20 cellular contexts compared by ENCODE assay signal in the genomic region with DNA sequence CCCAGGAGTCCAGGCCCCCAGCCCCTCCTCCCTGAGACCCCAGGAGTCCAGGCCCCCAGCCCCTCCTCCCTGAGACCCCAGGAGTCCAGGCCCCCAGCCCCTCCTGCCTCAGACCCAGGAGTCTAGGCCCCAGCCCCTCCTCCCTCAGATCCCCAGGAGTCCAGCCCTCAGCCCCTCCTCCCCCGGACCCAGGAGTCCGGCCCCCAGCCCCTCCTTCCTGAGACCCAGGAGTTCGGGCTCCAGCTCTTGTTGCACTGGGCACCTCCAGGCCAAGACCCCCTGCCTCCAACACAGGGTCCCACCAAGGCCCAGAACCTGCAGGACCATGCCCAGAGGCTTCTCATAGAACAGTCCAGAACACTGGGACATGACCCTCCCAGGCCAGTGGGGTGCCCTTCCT. TPM values are rescaled to one million over a fixed set of nuclear protein-coding genes. Genes with fewer than 3 reads are reported as not detected.
DNase-seq lines count a peak whose midpoint lies in the region; ATAC-seq and TF ChIP-seq lines count a peak whose summit lies in the region.
"Had no signal": no experiment of that assay in that cellular context is flagged by ENCODE, and none has a peak within 500 bp of the region (broad histone marks: within the 10 kb centered on the region; RNA-seq: fewer than 3 reads in every experiment).

No MANE protein-coding gene starts in this region.

- no peak for ATAC-seq in activated T-cell treated with anti-CD3 and anti-CD28 coated beads, Interleukin-2, amount 50 U/mL, for 72 hours (replicated peaks in 1 of 2)
- ATAC-seq in stimulated activated memory B cell treated with anti-CD40 and anti-IgM and Interleukin-4, amounts not matched to agents 10 μg/mL and 1 μg/mL and 100 μg/mL, for 72 hours: no peak
- ATAC-seq: A549; natural killer cell treated with Interleukin-12 subunit alpha and Interleukin-12 subunit beta and Interleukin-15 and Interleukin-18, amount 100 ng/mL, for 72 hours had no signal

- no peak overlapping the region for H2AFZ ChIP-seq in OCI-LY1 (ENCODE audit: low read length)
- H2AFZ ChIP-seq: GM23248 had no signal

- peak overlapping the region; percentile 42 for H3K27ac Mint-ChIP-seq in activated T-cell treated with anti-CD3 and anti-CD28 coated beads, Interleukin-2, amount 50 U/mL, for 72 hours
- H3K27ac Mint-ChIP-seq in stimulated activated memory B cell treated with anti-CD40 and anti-IgM and Interleukin-4, amounts not matched to agents 10 μg/mL and 1 μg/mL and 100 μg/mL, for 72 hours: peak overlapping the region; percentile 88
- H3K27ac Mint-ChIP-seq: HFFc6 had no signal

- H3K27me3 Mint-ChIP-seq in activated T-cell treated with anti-CD3 and anti-CD28 coated beads, Interleukin-2, amount 50 U/mL, for 72 hours (ENCODE audit: low read depth): no peaks in the 10 kb centered on the region
- no peaks in the 10 kb centered on the region for H3K27me3 Mint-ChIP-seq in stimulated activated memory B cell treated with anti-CD40 and anti-IgM and Interleukin-4, amounts not matched to agents 10 μg/mL and 1 μg/mL and 100 μg/mL, for 72 hours
- H3K27me3 Mint-ChIP-seq: natural killer cell treated with Interleukin-12 subunit alpha and Interleukin-12 subunit beta and Interleukin-15 and Interleukin-18, amount 100 ng/mL, for 72 hours had no signal

- no peaks in the 10 kb centered on the region for H3K9me3 Mint-ChIP-seq in activated T-cell treated with anti-CD3 and anti-CD28 coated beads, Interleukin-2, amount 50 U/mL, for 72 hours
- H3K9me3 Mint-ChIP-seq in stimulated activated memory B cell treated with anti-CD40 and anti-IgM and Interleukin-4, amounts not matched to agents 10 μg/mL and 1 μg/mL and 100 μg/mL, for 72 hours: no peaks in the 10 kb centered on the region
- H3K9me3 Mint-ChIP-seq: HFFc6; natural killer cell treated with Interleukin-12 subunit alpha and Interleukin-12 subunit beta and Interleukin-15 and Interleukin-18, amount 100 ng/mL, for 72 hours had no signal

- no peaks in the 10 kb centered on the region for H3K9me2 ChIP-seq in OCI-LY1 (ENCODE audit: low read depth, low read length)

- no peak overlapping the region; the same call in 1 of the 2 replicates for H3K9ac ChIP-seq in OCI-LY1 (ENCODE audit: low read length)
- H3K9ac ChIP-seq: GM23248 had no signal

- TF ChIP-seq CTCF in OCI-LY1 (IDR thresholded peaks at IDR 0.05; ENCODE audit: low read length): no peak

- DNase-seq in activated T-cell treated with anti-CD3 and anti-CD28 coated beads, Interleukin-2, amount 50 U/mL, for 72 hours: no peak
- DNase-seq in activated T-cell treated with anti-CD3 and anti-CD28 coated beads, Interleukin-2, amount 50 U/mL, for 1 hour: no peak
- DNase-seq in caudate nucleus (lab: John Stamatoyannopoulos, UW): no peak
- DNase-seq in amniotic stem cell (lab: John Stamatoyannopoulos, UW): no peak
- no peak for DNase-seq in SW480 (ENCODE audit: low spot score)
- no peak for DNase-seq in NCI-H82 treated with DMSO at 0.1 percent for 48 hours (lab: John Stamatoyannopoulos, UW; ENCODE audit: unreplicated experiment)
- DNase-seq: activated gamma-delta T cell treated with Interleukin-2 at 50 U/mL for 16 hours, BE2C, GM23248, HFFc6, mesendoderm, NCI-H1105 treated with DMSO at 0.1 percent for 48 hours, NCI-H2081 treated with DMSO at 0.1 percent for 48 hours, OCI-M1, ovary, SHP77 had no signal

- H3K27ac ChIP-seq in OCI-LY1 (ENCODE audit: low read depth, low read length, poor library complexity, severe bottlenecking) (peak overlapping the region; percentile 75), caudate nucleus (ENCODE audit: low read depth, low read length) (peak overlapping the region; percentile 71)
- H3K27ac ChIP-seq: A549, GM23248, ovary had no signal

- peak overlapping the region; percentile 48 for H3K4me2 ChIP-seq in OCI-LY1 (ENCODE audit: low read length)
- H3K4me2 ChIP-seq: A549 had no signal

- no peaks in the 10 kb centered on the region for H4K20me1 ChIP-seq in OCI-LY1 (ENCODE audit: insufficient read depth, low read length)

- H3F3A ChIP-seq in OCI-LY1 (ENCODE audit: insufficient read depth, low read length): no peaks in the 10 kb centered on the region

- no peak overlapping the region for H3K4me3 ChIP-seq in OCI-LY1 (ENCODE audit: low read depth, low read length, poor library complexity, severe bottlenecking)
- H3K4me3 ChIP-seq: A549, GM23248, ovary had no signal

- no peaks in the 10 kb centered on the region for H3K27me3 ChIP-seq in OCI-LY1 (ENCODE audit: insufficient read depth, low read length)
- H3K27me3 ChIP-seq: BE2C, ovary had no signal

- no peaks in the 10 kb centered on the region for H3K79me2 ChIP-seq in OCI-LY1 (ENCODE audit: insufficient read depth, low read length)

- no peak overlapping the region for H3K4me3 Mint-ChIP-seq in activated T-cell treated with anti-CD3 and anti-CD28 coated beads, Interleukin-2, amount 50 U/mL, for 72 hours
- H3K4me3 Mint-ChIP-seq in stimulated activated memory B cell treated with anti-CD40 and anti-IgM and Interleukin-4, amounts not matched to agents 10 μg/mL and 1 μg/mL and 100 μg/mL, for 72 hours: peak overlapping the region; percentile 48
- H3K4me3 Mint-ChIP-seq: HFFc6 had no signal

- peaks cover 14% of the 10 kb centered on the region; the same call in 1 of the 2 replicates for H3K36me3 ChIP-seq in OCI-LY1 (ENCODE audit: insufficient read depth, low read length)
- H3K36me3 ChIP-seq: ovary had no signal

- no peaks in the 10 kb centered on the region for H3K9me3 ChIP-seq in OCI-LY1 (ENCODE audit: low read length)
- H3K9me3 ChIP-seq: A549, BE2C, ovary had no signal

- peaks cover 53% of the 10 kb centered on the region for H3K4me1 Mint-ChIP-seq in activated T-cell treated with anti-CD3 and anti-CD28 coated beads, Interleukin-2, amount 50 U/mL, for 72 hours (ENCODE audit: low read depth)
- peaks cover 70% of the 10 kb centered on the region for H3K4me1 Mint-ChIP-seq in stimulated activated memory B cell treated with anti-CD40 and anti-IgM and Interleukin-4, amounts not matched to agents 10 μg/mL and 1 μg/mL and 100 μg/mL, for 72 hours

- H3K36me3 Mint-ChIP-seq in activated T-cell treated with anti-CD3 and anti-CD28 coated beads, Interleukin-2, amount 50 U/mL, for 72 hours (ENCODE audit: insufficient read depth in 2 of 2): peaks cover 0 to 16% of the 10 kb centered on the region in 2 donors
- peaks cover 45% of the 10 kb centered on the region for H3K36me3 Mint-ChIP-seq in stimulated activated memory B cell treated with anti-CD40 and anti-IgM and Interleukin-4, amounts not matched to agents 10 μg/mL and 1 μg/mL and 100 μg/mL, for 72 hours
- H3K36me3 Mint-ChIP-seq: natural killer cell treated with Interleukin-12 subunit alpha and Interleukin-12 subunit beta and Interleukin-15 and Interleukin-18, amount 100 ng/mL, for 72 hours had no signal

- H3K4me1 ChIP-seq in OCI-LY1 (ENCODE audit: insufficient read depth, low read length, severe bottlenecking): peaks cover 43% of the 10 kb centered on the region
- H3K4me1 ChIP-seq: BE2C had no signal

RNA-seq across cellular contexts. Expression of gene ERCC1, which starts 3.8 kb away (rescaled TPM):
- total RNA-seq in activated T-cell treated with anti-CD3 and anti-CD28 coated beads, Interleukin-2, amount 50 U/mL, for 72 hours: 10 to 100 TPM; 71.0 to 73.9 TPM

RNA-seq across cellular contexts. Expression of gene POLR1G, which starts 13.5 kb away (rescaled TPM):
- 1 to 10 TPM; 3.4 to 4.9 TPM for total RNA-seq in activated T-cell treated with anti-CD3 and anti-CD28 coated beads, Interleukin-2, amount 50 U/mL, for 72 hours

RNA-seq across cellular contexts. Expression of gene PPP1R13L, which starts 15.0 kb away (rescaled TPM):
- total RNA-seq in activated T-cell treated with anti-CD3 and anti-CD28 coated beads, Interleukin-2, amount 50 U/mL, for 72 hours: 10 to 100 TPM; 22.7 to 32.0 TPM

RNA-seq across cellular contexts. Expression of gene FOSB, which starts 47.9 kb away (rescaled TPM):
- 10 to 100 TPM; 20.3 to 24.6 TPM for total RNA-seq in activated T-cell treated with anti-CD3 and anti-CD28 coated beads, Interleukin-2, amount 50 U/mL, for 72 hours

RNA-seq across cellular contexts. Expression of gene ERCC2, which starts 49.5 kb away (rescaled TPM):
- 10 to 100 TPM; 20.4 to 23.2 TPM for total RNA-seq in activated T-cell treated with anti-CD3 and anti-CD28 coated beads, Interleukin-2, amount 50 U/mL, for 72 hours
